ENCODE assay signal across 2 cellular contexts in the genomic region with DNA sequence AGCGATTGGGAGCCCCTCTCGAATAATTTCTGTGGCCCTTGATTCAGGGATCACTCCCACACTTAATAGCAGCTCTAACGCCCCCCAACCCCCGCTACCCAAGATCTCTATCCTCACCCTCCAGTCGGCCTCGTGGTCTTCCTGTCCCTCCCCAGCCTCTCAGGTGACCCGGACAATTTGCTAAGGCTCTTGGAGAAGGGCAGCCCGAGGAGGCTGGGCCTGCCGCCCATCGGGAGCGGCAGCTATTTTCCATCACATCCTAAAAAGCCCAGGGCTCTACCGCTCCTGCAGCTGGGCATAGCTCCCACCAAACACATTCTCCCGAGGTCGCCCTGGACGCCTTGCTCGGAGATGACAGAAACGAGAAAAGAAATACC.
TF ChIP-seq lines count a peak whose summit lies in the region.

No MANE protein-coding gene starts in this region.

TF ChIP-seq in GM23338, 12 proteins besides CTCF, POLR2A, EP300 and RAD21:
- TF ChIP-seq, protein P1, sequence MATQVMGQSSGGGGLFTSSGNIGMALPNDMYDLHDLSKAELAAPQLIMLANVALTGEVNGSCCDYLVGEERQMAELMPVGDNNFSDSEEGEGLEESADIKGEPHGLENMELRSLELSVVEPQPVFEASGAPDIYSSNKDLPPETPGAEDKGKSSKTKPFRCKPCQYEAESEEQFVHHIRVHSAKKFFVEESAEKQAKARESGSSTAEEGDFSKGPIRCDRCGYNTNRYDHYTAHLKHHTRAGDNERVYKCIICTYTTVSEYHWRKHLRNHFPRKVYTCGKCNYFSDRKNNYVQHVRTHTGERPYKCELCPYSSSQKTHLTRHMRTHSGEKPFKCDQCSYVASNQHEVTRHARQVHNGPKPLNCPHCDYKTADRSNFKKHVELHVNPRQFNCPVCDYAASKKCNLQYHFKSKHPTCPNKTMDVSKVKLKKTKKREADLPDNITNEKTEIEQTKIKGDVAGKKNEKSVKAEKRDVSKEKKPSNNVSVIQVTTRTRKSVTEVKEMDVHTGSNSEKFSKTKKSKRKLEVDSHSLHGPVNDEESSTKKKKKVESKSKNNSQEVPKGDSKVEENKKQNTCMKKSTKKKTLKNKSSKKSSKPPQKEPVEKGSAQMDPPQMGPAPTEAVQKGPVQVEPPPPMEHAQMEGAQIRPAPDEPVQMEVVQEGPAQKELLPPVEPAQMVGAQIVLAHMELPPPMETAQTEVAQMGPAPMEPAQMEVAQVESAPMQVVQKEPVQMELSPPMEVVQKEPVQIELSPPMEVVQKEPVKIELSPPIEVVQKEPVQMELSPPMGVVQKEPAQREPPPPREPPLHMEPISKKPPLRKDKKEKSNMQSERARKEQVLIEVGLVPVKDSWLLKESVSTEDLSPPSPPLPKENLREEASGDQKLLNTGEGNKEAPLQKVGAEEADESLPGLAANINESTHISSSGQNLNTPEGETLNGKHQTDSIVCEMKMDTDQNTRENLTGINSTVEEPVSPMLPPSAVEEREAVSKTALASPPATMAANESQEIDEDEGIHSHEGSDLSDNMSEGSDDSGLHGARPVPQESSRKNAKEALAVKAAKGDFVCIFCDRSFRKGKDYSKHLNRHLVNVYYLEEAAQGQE (IDR thresholded peaks at IDR 0.05; ENCODE audit: unreplicated experiment) = no peak

TF ChIP-seq in SK-N-SH treated with all-trans-retinoic acid at 6 μM for 48 hours, 23 proteins besides CTCF, POLR2A, EP300 and RAD21 (continued from another document):
- TF ChIP-seq, protein P2, sequence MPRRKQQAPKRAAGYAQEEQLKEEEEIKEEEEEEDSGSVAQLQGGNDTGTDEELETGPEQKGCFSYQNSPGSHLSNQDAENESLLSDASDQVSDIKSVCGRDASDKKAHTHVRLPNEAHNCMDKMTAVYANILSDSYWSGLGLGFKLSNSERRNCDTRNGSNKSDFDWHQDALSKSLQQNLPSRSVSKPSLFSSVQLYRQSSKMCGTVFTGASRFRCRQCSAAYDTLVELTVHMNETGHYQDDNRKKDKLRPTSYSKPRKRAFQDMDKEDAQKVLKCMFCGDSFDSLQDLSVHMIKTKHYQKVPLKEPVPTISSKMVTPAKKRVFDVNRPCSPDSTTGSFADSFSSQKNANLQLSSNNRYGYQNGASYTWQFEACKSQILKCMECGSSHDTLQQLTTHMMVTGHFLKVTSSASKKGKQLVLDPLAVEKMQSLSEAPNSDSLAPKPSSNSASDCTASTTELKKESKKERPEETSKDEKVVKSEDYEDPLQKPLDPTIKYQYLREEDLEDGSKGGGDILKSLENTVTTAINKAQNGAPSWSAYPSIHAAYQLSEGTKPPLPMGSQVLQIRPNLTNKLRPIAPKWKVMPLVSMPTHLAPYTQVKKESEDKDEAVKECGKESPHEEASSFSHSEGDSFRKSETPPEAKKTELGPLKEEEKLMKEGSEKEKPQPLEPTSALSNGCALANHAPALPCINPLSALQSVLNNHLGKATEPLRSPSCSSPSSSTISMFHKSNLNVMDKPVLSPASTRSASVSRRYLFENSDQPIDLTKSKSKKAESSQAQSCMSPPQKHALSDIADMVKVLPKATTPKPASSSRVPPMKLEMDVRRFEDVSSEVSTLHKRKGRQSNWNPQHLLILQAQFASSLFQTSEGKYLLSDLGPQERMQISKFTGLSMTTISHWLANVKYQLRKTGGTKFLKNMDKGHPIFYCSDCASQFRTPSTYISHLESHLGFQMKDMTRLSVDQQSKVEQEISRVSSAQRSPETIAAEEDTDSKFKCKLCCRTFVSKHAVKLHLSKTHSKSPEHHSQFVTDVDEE (CRISPR knock-in tag; IDR thresholded peaks at IDR 0.05) = no peak
- TF ChIP-seq PPARA (CRISPR knock-in tag; IDR thresholded peaks at IDR 0.05; ENCODE audit: borderline replicate concordance) (no peak), ZFP30 (CRISPR knock-in tag; IDR thresholded peaks at IDR 0.05) (no peak), ZFP3 (CRISPR knock-in tag; IDR thresholded peaks at IDR 0.05) (no peak)
